ENCODE assay signal across 1 cellular context in the genomic region with DNA sequence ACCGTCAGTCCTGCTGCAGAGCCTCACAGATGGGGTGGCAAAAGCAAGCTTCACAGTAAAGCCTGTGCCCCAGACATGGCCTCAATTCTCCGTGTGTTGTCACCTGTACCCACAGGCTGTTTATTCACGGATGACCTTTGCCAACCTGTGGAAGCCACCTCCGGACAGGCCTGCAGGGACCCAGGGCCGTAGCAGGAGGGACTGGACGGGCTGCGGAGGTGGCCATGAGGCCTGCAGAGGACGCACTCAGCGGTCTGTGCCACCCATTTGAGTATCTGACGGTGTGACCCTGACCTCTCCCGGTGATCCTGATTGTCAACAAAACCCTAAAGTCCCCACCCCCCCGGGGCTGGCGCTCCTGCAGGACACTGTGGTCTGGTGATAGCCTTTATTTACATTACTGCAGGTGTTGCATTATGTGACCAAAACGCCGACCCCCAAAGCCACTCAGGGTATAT.
TF ChIP-seq lines count a peak whose summit lies in the region.

No MANE protein-coding gene starts in this region.

TF ChIP-seq in HepG2, 621 proteins besides CTCF, POLR2A, EP300 and RAD21 (continued from another document and continues in another):
- TF ChIP-seq, protein P1, sequence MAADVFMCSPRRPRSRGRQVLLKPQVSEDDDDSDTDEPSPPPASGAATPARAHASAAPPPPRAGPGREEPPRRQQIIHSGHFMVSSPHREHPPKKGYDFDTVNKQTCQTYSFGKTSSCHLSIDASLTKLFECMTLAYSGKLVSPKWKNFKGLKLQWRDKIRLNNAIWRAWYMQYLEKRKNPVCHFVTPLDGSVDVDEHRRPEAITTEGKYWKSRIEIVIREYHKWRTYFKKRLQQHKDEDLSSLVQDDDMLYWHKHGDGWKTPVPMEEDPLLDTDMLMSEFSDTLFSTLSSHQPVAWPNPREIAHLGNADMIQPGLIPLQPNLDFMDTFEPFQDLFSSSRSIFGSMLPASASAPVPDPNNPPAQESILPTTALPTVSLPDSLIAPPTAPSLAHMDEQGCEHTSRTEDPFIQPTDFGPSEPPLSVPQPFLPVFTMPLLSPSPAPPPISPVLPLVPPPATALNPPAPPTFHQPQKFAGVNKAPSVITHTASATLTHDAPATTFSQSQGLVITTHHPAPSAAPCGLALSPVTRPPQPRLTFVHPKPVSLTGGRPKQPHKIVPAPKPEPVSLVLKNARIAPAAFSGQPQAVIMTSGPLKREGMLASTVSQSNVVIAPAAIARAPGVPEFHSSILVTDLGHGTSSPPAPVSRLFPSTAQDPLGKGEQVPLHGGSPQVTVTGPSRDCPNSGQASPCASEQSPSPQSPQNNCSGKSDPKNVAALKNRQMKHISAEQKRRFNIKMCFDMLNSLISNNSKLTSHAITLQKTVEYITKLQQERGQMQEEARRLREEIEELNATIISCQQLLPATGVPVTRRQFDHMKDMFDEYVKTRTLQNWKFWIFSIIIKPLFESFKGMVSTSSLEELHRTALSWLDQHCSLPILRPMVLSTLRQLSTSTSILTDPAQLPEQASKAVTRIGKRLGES (CRISPR knock-in tag; IDR thresholded peaks at IDR 0.05; ENCODE audit: borderline replicate concordance), result no peak; the same call in 1 of the 2 replicates
- TF ChIP-seq GABPA (IDR thresholded peaks at IDR 0.05; ENCODE audit: low read depth, low read length) (no peak), GABPA (CRISPR knock-in tag; IDR thresholded peaks at IDR 0.05; ENCODE audit: low read depth) (peak; percentile 59), MAFG (CRISPR knock-in tag; IDR thresholded peaks at IDR 0.05) (no peak), ZBTB38 (CRISPR knock-in tag; IDR thresholded peaks at IDR 0.05) (peak; percentile 47; the same call in 1 of the 2 replicates), SIX4 (CRISPR knock-in tag; IDR thresholded peaks at IDR 0.05) (no peak), SKIL (CRISPR knock-in tag; IDR thresholded peaks at IDR 0.05; ENCODE audit: borderline replicate concordance) (peak; percentile 88; the same call in 1 of the 2 replicates), GFI1 (CRISPR knock-in tag; IDR thresholded peaks at IDR 0.05; ENCODE audit: borderline replicate concordance) (peak; percentile 86), ZBTB39 (CRISPR knock-in tag; IDR thresholded peaks at IDR 0.05) (no peak), HOXD1 (CRISPR knock-in tag; IDR thresholded peaks at IDR 0.05) (no peak), MAX (IDR thresholded peaks at IDR 0.05) (peak; percentile 80), GMEB2 (CRISPR knock-in tag; IDR thresholded peaks at IDR 0.05; ENCODE audit: low read depth) (no peak), ATAD3A (CRISPR knock-in tag; IDR thresholded peaks at IDR 0.05) (no peak), REL (CRISPR knock-in tag; conservative IDR thresholded peaks at IDR 0.05) (no peak), ZNF737 (CRISPR knock-in tag; IDR thresholded peaks at IDR 0.05; ENCODE audit: borderline replicate concordance) (no peak), NFAT5 (CRISPR knock-in tag; IDR thresholded peaks at IDR 0.05) (no peak), NPAS2 (CRISPR knock-in tag; IDR thresholded peaks at IDR 0.05; ENCODE audit: borderline replicate concordance) (no peak), ZSCAN25 (CRISPR knock-in tag; IDR thresholded peaks at IDR 0.05) (peak; percentile 39; the same call in 1 of the 2 replicates), AHR (CRISPR knock-in tag; IDR thresholded peaks at IDR 0.05) (no peak; the same call in 1 of the 2 replicates), RFXANK (CRISPR knock-in tag; IDR thresholded peaks at IDR 0.05) (no peak), SKI (IDR thresholded peaks at IDR 0.05; ENCODE audit: partially characterized antibody) (peak; percentile 80), ZNF776 (CRISPR knock-in tag; IDR thresholded peaks at IDR 0.05) (no peak), ZNF713 (CRISPR knock-in tag; IDR thresholded peaks at IDR 0.05) (no peak), SRSF4 (IDR thresholded peaks at IDR 0.05; ENCODE audit: low read depth, low read length, poor library complexity, severe bottlenecking) (no peak)
- TF ChIP-seq, protein P2, sequence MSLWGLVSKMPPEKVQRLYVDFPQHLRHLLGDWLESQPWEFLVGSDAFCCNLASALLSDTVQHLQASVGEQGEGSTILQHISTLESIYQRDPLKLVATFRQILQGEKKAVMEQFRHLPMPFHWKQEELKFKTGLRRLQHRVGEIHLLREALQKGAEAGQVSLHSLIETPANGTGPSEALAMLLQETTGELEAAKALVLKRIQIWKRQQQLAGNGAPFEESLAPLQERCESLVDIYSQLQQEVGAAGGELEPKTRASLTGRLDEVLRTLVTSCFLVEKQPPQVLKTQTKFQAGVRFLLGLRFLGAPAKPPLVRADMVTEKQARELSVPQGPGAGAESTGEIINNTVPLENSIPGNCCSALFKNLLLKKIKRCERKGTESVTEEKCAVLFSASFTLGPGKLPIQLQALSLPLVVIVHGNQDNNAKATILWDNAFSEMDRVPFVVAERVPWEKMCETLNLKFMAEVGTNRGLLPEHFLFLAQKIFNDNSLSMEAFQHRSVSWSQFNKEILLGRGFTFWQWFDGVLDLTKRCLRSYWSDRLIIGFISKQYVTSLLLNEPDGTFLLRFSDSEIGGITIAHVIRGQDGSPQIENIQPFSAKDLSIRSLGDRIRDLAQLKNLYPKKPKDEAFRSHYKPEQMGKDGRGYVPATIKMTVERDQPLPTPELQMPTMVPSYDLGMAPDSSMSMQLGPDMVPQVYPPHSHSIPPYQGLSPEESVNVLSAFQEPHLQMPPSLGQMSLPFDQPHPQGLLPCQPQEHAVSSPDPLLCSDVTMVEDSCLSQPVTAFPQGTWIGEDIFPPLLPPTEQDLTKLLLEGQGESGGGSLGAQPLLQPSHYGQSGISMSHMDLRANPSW (CRISPR knock-in tag; IDR thresholded peaks at IDR 0.05; ENCODE audit: borderline replicate concordance), result peak; percentile 46; the same call in 1 of the 2 replicates
- TF ChIP-seq, protein P3, sequence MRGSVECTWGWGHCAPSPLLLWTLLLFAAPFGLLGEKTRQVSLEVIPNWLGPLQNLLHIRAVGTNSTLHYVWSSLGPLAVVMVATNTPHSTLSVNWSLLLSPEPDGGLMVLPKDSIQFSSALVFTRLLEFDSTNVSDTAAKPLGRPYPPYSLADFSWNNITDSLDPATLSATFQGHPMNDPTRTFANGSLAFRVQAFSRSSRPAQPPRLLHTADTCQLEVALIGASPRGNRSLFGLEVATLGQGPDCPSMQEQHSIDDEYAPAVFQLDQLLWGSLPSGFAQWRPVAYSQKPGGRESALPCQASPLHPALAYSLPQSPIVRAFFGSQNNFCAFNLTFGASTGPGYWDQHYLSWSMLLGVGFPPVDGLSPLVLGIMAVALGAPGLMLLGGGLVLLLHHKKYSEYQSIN (CRISPR knock-in tag; IDR thresholded peaks at IDR 0.05; ENCODE audit: borderline replicate concordance), result no peak
- TF ChIP-seq, protein P4, sequence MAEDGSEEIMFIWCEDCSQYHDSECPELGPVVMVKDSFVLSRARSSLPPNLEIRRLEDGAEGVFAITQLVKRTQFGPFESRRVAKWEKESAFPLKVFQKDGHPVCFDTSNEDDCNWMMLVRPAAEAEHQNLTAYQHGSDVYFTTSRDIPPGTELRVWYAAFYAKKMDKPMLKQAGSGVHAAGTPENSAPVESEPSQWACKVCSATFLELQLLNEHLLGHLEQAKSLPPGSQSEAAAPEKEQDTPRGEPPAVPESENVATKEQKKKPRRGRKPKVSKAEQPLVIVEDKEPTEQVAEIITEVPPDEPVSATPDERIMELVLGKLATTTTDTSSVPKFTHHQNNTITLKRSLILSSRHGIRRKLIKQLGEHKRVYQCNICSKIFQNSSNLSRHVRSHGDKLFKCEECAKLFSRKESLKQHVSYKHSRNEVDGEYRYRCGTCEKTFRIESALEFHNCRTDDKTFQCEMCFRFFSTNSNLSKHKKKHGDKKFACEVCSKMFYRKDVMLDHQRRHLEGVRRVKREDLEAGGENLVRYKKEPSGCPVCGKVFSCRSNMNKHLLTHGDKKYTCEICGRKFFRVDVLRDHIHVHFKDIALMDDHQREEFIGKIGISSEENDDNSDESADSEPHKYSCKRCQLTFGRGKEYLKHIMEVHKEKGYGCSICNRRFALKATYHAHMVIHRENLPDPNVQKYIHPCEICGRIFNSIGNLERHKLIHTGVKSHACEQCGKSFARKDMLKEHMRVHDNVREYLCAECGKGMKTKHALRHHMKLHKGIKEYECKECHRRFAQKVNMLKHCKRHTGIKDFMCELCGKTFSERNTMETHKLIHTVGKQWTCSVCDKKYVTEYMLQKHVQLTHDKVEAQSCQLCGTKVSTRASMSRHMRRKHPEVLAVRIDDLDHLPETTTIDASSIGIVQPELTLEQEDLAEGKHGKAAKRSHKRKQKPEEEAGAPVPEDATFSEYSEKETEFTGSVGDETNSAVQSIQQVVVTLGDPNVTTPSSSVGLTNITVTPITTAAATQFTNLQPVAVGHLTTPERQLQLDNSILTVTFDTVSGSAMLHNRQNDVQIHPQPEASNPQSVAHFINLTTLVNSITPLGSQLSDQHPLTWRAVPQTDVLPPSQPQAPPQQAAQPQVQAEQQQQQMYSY (CRISPR knock-in tag; IDR thresholded peaks at IDR 0.05), result peak; percentile 75; the same call in 1 of the 2 replicates
